27 cellular contexts compared by ENCODE assay signal in genomic region chrX:42362219-42362618, GRCh38.
"Had no signal": no experiment of that assay in that cellular context is flagged by ENCODE, and none has a peak within 500 bp of the region (broad histone marks: within the 10 kb centered on the region; RNA-seq: fewer than 3 reads in every experiment).

No MANE protein-coding gene starts in this region.

- H3K27ac ChIP-seq: colonic mucosa, epithelial cell of prostate, esophagus squamous epithelium, gastrocnemius medialis, heart right ventricle, left lung had no signal

- H3K4me1 ChIP-seq: colonic mucosa, esophagus squamous epithelium, gastrocnemius medialis, heart right ventricle, left lung had no signal

- FAIRE-seq: endometrium, islet of Langerhans, keratinocyte had no signal

- H3K4me3 ChIP-seq: colonic mucosa, esophagus squamous epithelium, gastrocnemius medialis, heart right ventricle, left lung, lung had no signal

- H3K27me3 ChIP-seq: colonic mucosa, esophagus squamous epithelium, gastrocnemius medialis, heart right ventricle, left lung had no signal

- H3K36me3 ChIP-seq: colonic mucosa, esophagus squamous epithelium, gastrocnemius medialis, heart right ventricle, left lung had no signal

- H3K9me3 ChIP-seq: colonic mucosa, esophagus squamous epithelium, gastrocnemius medialis, heart right ventricle, left lung had no signal

- DNase-seq: colonic mucosa; cortex of kidney; effector CD8-positive, alpha-beta T cell; effector memory CD8-positive, alpha-beta T cell; endodermal cell; erythroblast; esophagus squamous epithelium; foreskin fibroblast; foreskin melanocyte; gastrocnemius medialis; glutamatergic neuron; head of caudate nucleus; heart right ventricle; hippocampal formation; left cardiac atrium; left lung; left ventricle myocardium superior; mammary epithelial cell; mesendoderm; midbrain; naive thymus-derived CD4-positive, alpha-beta T cell had no signal

- ATAC-seq: effector memory CD8-positive, alpha-beta T cell; esophagus mucosa; gastrocnemius medialis; heart right ventricle; left cardiac atrium; left lung; left ventricle myocardium superior; naive thymus-derived CD4-positive, alpha-beta T cell had no signal
